In the genomic region with DNA sequence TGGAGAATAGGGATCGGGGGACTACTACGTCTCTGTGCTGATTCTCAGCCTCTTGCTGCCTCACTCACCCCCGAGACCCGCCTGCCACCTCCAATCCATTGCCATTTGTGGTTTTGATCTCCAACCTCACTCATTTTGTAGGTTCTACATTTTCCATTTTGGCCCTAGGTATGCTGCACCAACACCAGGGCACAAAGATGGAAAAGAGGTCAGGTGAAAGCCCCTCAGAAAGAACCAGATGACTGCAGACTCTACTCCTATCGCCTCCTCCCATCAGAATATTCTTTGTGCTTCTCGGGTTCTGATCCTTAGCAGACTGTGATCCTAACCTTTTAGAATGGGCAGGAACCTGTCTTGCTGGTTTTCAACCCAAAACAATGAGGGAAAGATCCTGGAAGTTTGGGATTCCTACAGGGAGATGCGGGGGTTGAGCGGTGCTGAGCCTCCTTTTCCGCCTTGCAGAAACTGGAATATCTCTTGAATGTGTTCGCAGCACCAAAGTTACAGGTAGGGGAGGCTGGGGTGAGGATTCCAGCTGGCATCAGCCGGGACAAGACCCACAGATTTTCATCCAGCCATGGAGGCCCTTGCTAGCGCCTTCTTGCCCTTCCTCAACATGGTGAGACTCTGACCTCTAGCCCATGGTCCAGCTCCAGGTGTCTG, we compare ENCODE assay signal across 10 cellular contexts. TPM values are rescaled to one million over a fixed set of nuclear protein-coding genes. Genes with fewer than 3 reads are reported as not detected.
DNase-seq lines count a peak whose midpoint lies in the region; ATAC-seq and TF ChIP-seq lines count a peak whose summit lies in the region.
"Had no signal": no experiment of that assay in that cellular context is flagged by ENCODE, and none has a peak within 500 bp of the region (broad histone marks: within the 10 kb centered on the region; RNA-seq: fewer than 3 reads in every experiment).

No MANE protein-coding gene starts in this region.

- H3K27me3 Mint-ChIP-seq in activated T-cell treated with anti-CD3 and anti-CD28 coated beads, Interleukin-2, amount 50 U/mL, for 72 hours (ENCODE audit: low read depth), result peaks cover 93% of the 10 kb centered on the region
- H3K27me3 Mint-ChIP-seq in activated T-helper 1 cell treated with anti-CD3 and anti-CD28 coated beads, Interleukin-12 subunit alpha, Interleukin-12 subunit beta, Interleukin-2, Interleukin-4 antibody, amounts not matched to agents 30 ng/mL and 10 ng/mL and 1 ng/mL, durations not matched to agents 14 hours and 24 hours and 36 hours (ENCODE audit: insufficient read depth), result peaks cover 92% of the 10 kb centered on the region

- 11 to 15% methylated on average over 12 of the region's 12 CpGs for WGBS in lower leg skin, 2 donors

- H3K4me3 Mint-ChIP-seq in activated T-cell treated with anti-CD3 and anti-CD28 coated beads, Interleukin-2, amount 50 U/mL, for 72 hours, result peak overlapping the region; percentile 95 to 99
- peak overlapping the region; percentile 78 for H3K4me3 Mint-ChIP-seq in activated T-helper 1 cell treated with anti-CD3 and anti-CD28 coated beads, Interleukin-12 subunit alpha, Interleukin-12 subunit beta, Interleukin-2, Interleukin-4 antibody, amounts not matched to agents 30 ng/mL and 10 ng/mL and 1 ng/mL, durations not matched to agents 14 hours and 24 hours and 36 hours

- H3K36me3 Mint-ChIP-seq in activated T-cell treated with anti-CD3 and anti-CD28 coated beads, Interleukin-2, amount 50 U/mL, for 72 hours (ENCODE audit: insufficient read depth in 2 of 2), result peaks cover 0 to 3% of the 10 kb centered on the region in 2 donors
- peaks cover 2% of the 10 kb centered on the region for H3K36me3 Mint-ChIP-seq in activated T-helper 1 cell treated with anti-CD3 and anti-CD28 coated beads, Interleukin-12 subunit alpha, Interleukin-12 subunit beta, Interleukin-2, Interleukin-4 antibody, amounts not matched to agents 30 ng/mL and 10 ng/mL and 1 ng/mL, durations not matched to agents 14 hours and 24 hours and 36 hours (ENCODE audit: low read depth)

- peaks cover 20 to 21% of the 10 kb centered on the region in 2 donors for H3K4me1 ChIP-seq in thoracic aorta (ENCODE audit: control insufficient read depth in 1 of 2, low read depth in 2 of 2)

- no peaks in the 10 kb centered on the region for H3K9me3 Mint-ChIP-seq in activated T-cell treated with anti-CD3 and anti-CD28 coated beads, Interleukin-2, amount 50 U/mL, for 72 hours
- H3K9me3 Mint-ChIP-seq in activated T-helper 1 cell treated with anti-CD3 and anti-CD28 coated beads, Interleukin-12 subunit alpha, Interleukin-12 subunit beta, Interleukin-2, Interleukin-4 antibody, amounts not matched to agents 30 ng/mL and 10 ng/mL and 1 ng/mL, durations not matched to agents 14 hours and 24 hours and 36 hours, result no peaks in the 10 kb centered on the region

- H3K4me1 Mint-ChIP-seq in activated T-cell treated with anti-CD3 and anti-CD28 coated beads, Interleukin-2, amount 50 U/mL, for 72 hours (ENCODE audit: low read depth), result peaks cover 29% of the 10 kb centered on the region
- H3K4me1 Mint-ChIP-seq in activated T-helper 1 cell treated with anti-CD3 and anti-CD28 coated beads, Interleukin-12 subunit alpha, Interleukin-12 subunit beta, Interleukin-2, Interleukin-4 antibody, amounts not matched to agents 30 ng/mL and 10 ng/mL and 1 ng/mL, durations not matched to agents 14 hours and 24 hours and 36 hours (ENCODE audit: low read depth), result peaks cover 11% of the 10 kb centered on the region

- no peak overlapping the region for H3K27ac ChIP-seq in thoracic aorta

- no peak overlapping the region for H3K27ac Mint-ChIP-seq in activated T-cell treated with anti-CD3 and anti-CD28 coated beads, Interleukin-2, amount 50 U/mL, for 72 hours
- H3K27ac Mint-ChIP-seq in activated T-helper 1 cell treated with anti-CD3 and anti-CD28 coated beads, Interleukin-12 subunit alpha, Interleukin-12 subunit beta, Interleukin-2, Interleukin-4 antibody, amounts not matched to agents 30 ng/mL and 10 ng/mL and 1 ng/mL, durations not matched to agents 14 hours and 24 hours and 36 hours, result peak overlapping the region; percentile 24

- peak overlapping the region; percentile 67 for H3K4me3 ChIP-seq in thoracic aorta
- no peak overlapping the region for H3K4me3 ChIP-seq in lower leg skin (ENCODE audit: low read depth, poor library complexity, severe bottlenecking)

- TF ChIP-seq CTCF in thoracic aorta (IDR thresholded peaks at IDR 0.05) (no peak), lower leg skin (IDR thresholded peaks at IDR 0.05) (no peak)

- no peaks in the 10 kb centered on the region for H3K36me3 ChIP-seq in thoracic aorta

- DNase-seq in activated T-cell treated with anti-CD3 and anti-CD28 coated beads, Interleukin-2, amount 50 U/mL, for 72 hours, result no peak
- no peak for DNase-seq in activated T-cell treated with anti-CD3 and anti-CD28 coated beads, Interleukin-2, amount 50 U/mL, for 48 hours
- no peak for DNase-seq in activated T-helper 1 cell treated with anti-CD3 and anti-CD28 coated beads, Interleukin-12 subunit alpha, Interleukin-12 subunit beta, Interleukin-2, Interleukin-4 antibody, amounts not matched to agents 30 ng/mL and 10 ng/mL and 1 ng/mL, durations not matched to agents 14 hours and 24 hours and 36 hours (ENCODE audit: low spot score)
- peak; percentile 71 for DNase-seq in islet precursor cell
- DNase-seq in thoracic aorta (ENCODE audit: low spot score), result no peak
- no peak for DNase-seq in DMS79 (lab: John Stamatoyannopoulos, UW)
- no peak for DNase-seq in lower leg skin (ENCODE audit: low spot score in 2 of 2)
- DNase-seq in A172 (ENCODE audit: low spot score), result no peak

- no peaks in the 10 kb centered on the region for H3K9me3 ChIP-seq in thoracic aorta

- H3K27me3 ChIP-seq in thoracic aorta (replicated peaks; ENCODE audit: insufficient read depth), result peaks cover 20% of the 10 kb centered on the region

- TF ChIP-seq POLR2A in lower leg skin (IDR thresholded peaks at IDR 0.05), result no peak

- no peak for ATAC-seq in activated T-cell treated with anti-CD3 and anti-CD28 coated beads, Interleukin-2, amount 50 U/mL, for 72 hours (replicated peaks in 1 of 2)
- no peak for ATAC-seq in thoracic aorta (ENCODE audit: insufficient number of reproducible peaks, low FRiP score, low read depth)

- intact Hi-C loops in activated T-helper 1 cell treated with anti-CD3 and anti-CD28 coated beads, Interleukin-12 subunit alpha, Interleukin-12 subunit beta, Interleukin-2, Interleukin-4 antibody, amounts not matched to agents 30 ng/mL and 10 ng/mL and 1 ng/mL, durations not matched to agents 14 hours and 24 hours and 36 hours (cut with micrococcal nuclease), result loop anchor here (1.0 kb wide), 2 partner anchors 11 to 16 kb away; no protein-coding TSS in a partner anchor
- intact Hi-C loops in lower leg skin (cut with DNase I; ENCODE audit: low total_unique reads), result no loop called here

RNA-seq across cellular contexts. Expression of gene RHBG, which starts 53.1 kb away (rescaled TPM):
- not detected for total RNA-seq in activated T-cell treated with anti-CD3 and anti-CD28 coated beads, Interleukin-2, amount 50 U/mL, for 72 hours
- not detected in 2 replicates for total RNA-seq in activated T-helper 1 cell treated with anti-CD3 and anti-CD28 coated beads, Interleukin-12 subunit alpha, Interleukin-12 subunit beta, Interleukin-2, Interleukin-4 antibody, amounts not matched to agents 30 ng/mL and 10 ng/mL and 1 ng/mL, durations not matched to agents 14 hours and 24 hours and 36 hours
- total RNA-seq in thoracic aorta, result not detected
- total RNA-seq in lower leg skin, result 10 to 100 TPM in 1 of 4 donors, 1 to 10 TPM in 3; 3.5 to 14.2 (median 9.3) TPM
- not detected in 2 replicates for total RNA-seq in A172 (2014; rRNA removed; shearing (Covaris generic))
- total RNA-seq: epithelial cell of proximal tubule, myocyte had no signal
